Comparison of ENCODE assay signal across 22 cellular contexts in the genomic region with DNA sequence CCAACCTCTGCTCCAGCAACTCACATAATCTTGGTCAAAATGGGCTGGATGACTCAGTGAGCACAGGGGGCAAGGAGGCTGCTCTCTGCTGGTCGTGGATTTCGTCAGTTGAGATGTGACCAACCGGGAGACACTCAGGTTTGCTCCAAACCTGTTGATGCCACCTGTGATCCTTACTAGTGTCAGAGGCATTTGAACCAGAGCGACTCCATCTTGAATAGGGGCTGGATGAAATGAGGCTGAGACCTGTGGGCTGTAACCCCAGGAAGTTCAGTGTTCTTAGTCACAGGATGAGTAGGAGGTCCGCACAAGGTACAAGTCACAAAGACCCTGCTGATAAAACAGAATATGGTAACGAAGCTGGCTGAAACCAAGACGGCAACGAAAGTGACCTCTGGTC.
"Had no signal": no experiment of that assay in that cellular context is flagged by ENCODE, and none has a peak within 500 bp of the region (broad histone marks: within the 10 kb centered on the region; RNA-seq: fewer than 3 reads in every experiment).

No MANE protein-coding gene starts in this region.

- H3K27ac ChIP-seq: heart right ventricle, ovary, right atrium auricular region, sigmoid colon, skin epidermis, stomach, thoracic aorta, transverse colon had no signal

- H3K27me3 ChIP-seq: ovary, right atrium auricular region, sigmoid colon, stomach, transverse colon had no signal

- H3K36me3 ChIP-seq: heart right ventricle, ovary, right atrium auricular region, sigmoid colon, stomach, thoracic aorta, transverse colon had no signal

- H3K4me1 Mint-ChIP-seq: natural killer cell had no signal

- FAIRE-seq: colon, endometrium, frontal cortex had no signal

- ATAC-seq: esophagus mucosa, heart right ventricle, left lobe of liver, mucosa of descending colon, natural killer cell had no signal

- H3K9me3 ChIP-seq: heart right ventricle, mucosa of descending colon, ovary, right atrium auricular region, sigmoid colon, stomach, thoracic aorta, transverse colon had no signal

- DNase-seq: effector CD8-positive, alpha-beta T cell; heart right ventricle; mammary epithelial cell; mucosa of descending colon; natural killer cell; ovary; sigmoid colon; stimulated activated CD4-positive, alpha-beta T cell treated with anti-CD3 and anti-CD28 coated beads, Interleukin-2, amount 100 ng/mL, for 24 hours; stimulated activated CD4-positive, alpha-beta T cell treated with anti-CD3 and anti-CD28 coated beads, Interleukin-4, amount 100 ng/mL, for 4 hours; stimulated activated naive CD4-positive, alpha-beta T cell; stomach; substantia nigra; transverse colon had no signal

- H3K9me3 Mint-ChIP-seq: natural killer cell, neural crest cell had no signal

- H3K36me3 Mint-ChIP-seq: natural killer cell had no signal

- H3K4me3 Mint-ChIP-seq: natural killer cell, neural crest cell had no signal

- H3K4me3 ChIP-seq: heart right ventricle, mucosa of descending colon, ovary, right atrium auricular region, sigmoid colon, skin epidermis, stomach, thoracic aorta, transverse colon had no signal

- H3K27ac Mint-ChIP-seq: natural killer cell had no signal
